Comparison of ENCODE assay signal across 1 cellular context in genomic region chrX:120036704-120037103, GRCh38.
TF ChIP-seq lines count a peak whose summit lies in the region.

No MANE protein-coding gene starts in this region.

TF ChIP-seq in H1, 55 proteins besides CTCF, POLR2A, EP300 and RAD21 (continued from another document):
- TF ChIP-seq CHD7 (IDR thresholded peaks at IDR 0.05; ENCODE audit: insufficient replicate concordance, low read length): peak; percentile 15
- TF ChIP-seq SP1 (IDR thresholded peaks at IDR 0.05; ENCODE audit: low read depth, low read length): peak; percentile 73
- no peak for TF ChIP-seq CHD2 (IDR thresholded peaks at IDR 0.05; ENCODE audit: low read length)
- TF ChIP-seq TAF1 (IDR thresholded peaks at IDR 0.05; ENCODE audit: low read depth, low read length): no peak
- TF ChIP-seq TEAD4 (IDR thresholded peaks at IDR 0.05; ENCODE audit: low read depth, low read length): peak; percentile 46; the same call in 1 of the 2 replicates
- TF ChIP-seq KDM5A (IDR thresholded peaks at IDR 0.05; ENCODE audit: low read length): no peak
